Comparison of ENCODE assay signal across 8 cellular contexts in genomic region chr14:49896272-49896671, GRCh38. TPM values are rescaled to one million over a fixed set of nuclear protein-coding genes. Genes with fewer than 3 reads are reported as not detected.
A peak's percentile ranks its signal among the peaks of the same experiment; 100 is the strongest.
DNase-seq lines count a peak whose midpoint lies in the region; ATAC-seq and TF ChIP-seq lines count a peak whose summit lies in the region.
"Not testable (repeated sequence)": the region's sequence is repeated elsewhere in the genome, so short reads cannot be mapped to it uniquely, and the experiment has no call there.

No MANE protein-coding gene starts in this region.

- H3K36me3 Mint-ChIP-seq in activated naive CD4-positive, alpha-beta T cell treated with anti-CD3 and anti-CD28 coated beads for 36 hours (ENCODE audit: low read depth) = peaks cover 51% of the 10 kb centered on the region

- H3K9me3 Mint-ChIP-seq in activated naive CD4-positive, alpha-beta T cell treated with anti-CD3 and anti-CD28 coated beads for 36 hours; stimulated activated naive CD8-positive, alpha-beta T cell treated with anti-CD3 and anti-CD28 coated beads, Interleukin-15, amount 100 ng/mL, for 72 hours: not testable (repeated sequence)

- not testable (repeated sequence) for ATAC-seq in stimulated activated naive CD8-positive, alpha-beta T cell treated with anti-CD3 and anti-CD28 coated beads, Interleukin-15, amount 100 ng/mL, for 72 hours

- not testable (repeated sequence) for TF ChIP-seq CTCF in AG10803 (conservative IDR thresholded peaks at IDR 0.05; ENCODE audit: low read length); Peyer's patch (IDR thresholded peaks at IDR 0.05); neural cell (IDR thresholded peaks at IDR 0.05; ENCODE audit: poor library complexity, severe bottlenecking)

- H3K79me2 ChIP-seq in neural cell (replicated peaks; ENCODE audit: insufficient read depth, low read length) = peaks cover 37% of the 10 kb centered on the region

- peaks cover 38% of the 10 kb centered on the region for H3K4me1 Mint-ChIP-seq in activated naive CD4-positive, alpha-beta T cell treated with anti-CD3 and anti-CD28 coated beads for 36 hours (ENCODE audit: low read depth)
- H3K4me1 Mint-ChIP-seq in stimulated activated naive CD8-positive, alpha-beta T cell treated with anti-CD3 and anti-CD28 coated beads, Interleukin-15, amount 100 ng/mL, for 72 hours = peaks cover 33% of the 10 kb centered on the region

- peak overlapping the region; percentile 53 to 100 (median 86) for H3K27ac ChIP-seq in Peyer's patch
- H3K27ac ChIP-seq in duodenal mucosa (ENCODE audit: low read depth, low read length); iPS-18a (ENCODE audit: low read length); neural cell (ENCODE audit: low read length): not testable (repeated sequence)

- in situ Hi-C loops in HAP-1 (cut with MboI; ENCODE audit: low sequenced_read_pairs) = loop anchor here (25.0 kb wide), 1 partner anchor 641 kb away; the partner anchor contains the start of gene MAP4K5

- intact Hi-C loops in activated naive CD4-positive, alpha-beta T cell treated with anti-CD3 and anti-CD28 coated beads for 36 hours (cut with micrococcal nuclease) = loop anchor here (1.0 to 10.0 kb wide), 3 partner anchors 626 to 1951 kb away; no protein-coding TSS in a partner anchor

- TF ChIP-seq EP300 in neural cell (conservative IDR thresholded peaks at IDR 0.05; ENCODE audit: poor library complexity, severe bottlenecking) = not testable (repeated sequence)

- not testable (repeated sequence) for TF ChIP-seq RAD21 in neural cell (conservative IDR thresholded peaks at IDR 0.05)

- H3K4me3 Mint-ChIP-seq in activated naive CD4-positive, alpha-beta T cell treated with anti-CD3 and anti-CD28 coated beads for 36 hours = peak overlapping the region; percentile 100
- peak overlapping the region; percentile 91 to 98 for H3K4me3 Mint-ChIP-seq in stimulated activated naive CD8-positive, alpha-beta T cell treated with anti-CD3 and anti-CD28 coated beads, Interleukin-15, amount 100 ng/mL, for 72 hours

- H4K20me1 ChIP-seq in neural cell (ENCODE audit: insufficient read depth) = not testable (repeated sequence)

- DNase-seq in AG10803 (ENCODE audit: low read depth); HAP-1 (ENCODE audit: low spot score in 2 of 2); Peyer's patch; activated naive CD4-positive, alpha-beta T cell treated with anti-CD3 and anti-CD28 coated beads for 36 hours; stimulated activated naive CD8-positive, alpha-beta T cell treated with anti-CD3 and anti-CD28 coated beads, Interleukin-15, amount 100 ng/mL, for 72 hours: not testable (repeated sequence)

- CTCF ChIA-PET in activated naive CD4-positive, alpha-beta T cell treated with anti-CD3 and anti-CD28 coated beads for 36 hours (lab: Charles Lee) = interaction anchor here (0.6 to 1.8 kb wide), 10 partner anchors 26 to 208 kb away, joined by 3 to 12 read pairs (median 4); no protein-coding TSS in a partner anchor

- not testable (repeated sequence) for H2AFZ ChIP-seq in neural cell (ENCODE audit: low read depth, low read length)

- peak overlapping the region; percentile 100 for H3K27ac Mint-ChIP-seq in activated naive CD4-positive, alpha-beta T cell treated with anti-CD3 and anti-CD28 coated beads for 36 hours
- H3K27ac Mint-ChIP-seq in stimulated activated naive CD8-positive, alpha-beta T cell treated with anti-CD3 and anti-CD28 coated beads, Interleukin-15, amount 100 ng/mL, for 72 hours = peak overlapping the region; percentile 99

- TF ChIP-seq POLR2A in Peyer's patch (IDR thresholded peaks at IDR 0.05) = not testable (repeated sequence)

- peak overlapping the region; percentile 89 for H3K4me3 ChIP-seq in AG10803 (ENCODE audit: low read length)
- peak overlapping the region; percentile 70 for H3K4me3 ChIP-seq in HAP-1
- peak overlapping the region; percentile 95 to 99 (median 98) for H3K4me3 ChIP-seq in Peyer's patch
- H3K4me3 ChIP-seq in duodenal mucosa (ENCODE audit: low read depth in 1 of 2, low read length in 2 of 2) = peak overlapping the region; percentile 66 to 97
- peak overlapping the region; percentile 30 for H3K4me3 ChIP-seq in iPS-18a (ENCODE audit: low read length)
- H3K4me3 ChIP-seq in neural cell (ENCODE audit: low read length) = peak overlapping the region; percentile 97

- peak overlapping the region; percentile 44 for H3K4me2 ChIP-seq in neural cell (ENCODE audit: low read length)

- H3K4me1 ChIP-seq in HAP-1 = peaks cover 28% of the 10 kb centered on the region
- peaks cover 0 to 33% (median 6%) of the 10 kb centered on the region in 4 donors for H3K4me1 ChIP-seq in Peyer's patch
- peaks cover 21 to 28% of the 10 kb centered on the region in 2 donors for H3K4me1 ChIP-seq in duodenal mucosa (ENCODE audit: control insufficient read depth in 1 of 2, insufficient read depth in 2 of 2, low read length in 2 of 2)
- peaks cover 16% of the 10 kb centered on the region for H3K4me1 ChIP-seq in iPS-18a (ENCODE audit: control insufficient read depth, low read depth, low read length)

- not testable (repeated sequence) for H3K27me3 Mint-ChIP-seq in activated naive CD4-positive, alpha-beta T cell treated with anti-CD3 and anti-CD28 coated beads for 36 hours (ENCODE audit: low read depth); stimulated activated naive CD8-positive, alpha-beta T cell treated with anti-CD3 and anti-CD28 coated beads, Interleukin-15, amount 100 ng/mL, for 72 hours

- not testable (repeated sequence) for H3K9me2 ChIP-seq in neural cell (ENCODE audit: insufficient read depth, low read length)

- not testable (repeated sequence) for H3F3A ChIP-seq in neural cell (ENCODE audit: insufficient read depth, low read length, poor library complexity, severe bottlenecking)

- not testable (repeated sequence) for H3K9me3 ChIP-seq in HAP-1; Peyer's patch; duodenal mucosa (ENCODE audit: control insufficient read depth in 1 of 2, low read length in 2 of 2); iPS-18a (ENCODE audit: control insufficient read depth, low read depth, low read length); neural cell (ENCODE audit: low read length)

- peaks cover 25% of the 10 kb centered on the region for H3K36me3 ChIP-seq in HAP-1 (replicated peaks)
- H3K36me3 ChIP-seq in Peyer's patch = peaks cover 0 to 14% (median 0%) of the 10 kb centered on the region in 3 donors
- H3K36me3 ChIP-seq in duodenal mucosa (ENCODE audit: control insufficient read depth in 1 of 2, insufficient read depth in 2 of 2, low read length in 2 of 2) = peaks cover 8 to 11% of the 10 kb centered on the region in 2 donors
- peaks cover 16% of the 10 kb centered on the region for H3K36me3 ChIP-seq in iPS-18a (ENCODE audit: control insufficient read depth, low read depth, low read length)
- H3K36me3 ChIP-seq in neural cell (ENCODE audit: insufficient read depth, low read length) = not testable (repeated sequence)

- H3K9ac ChIP-seq in duodenal mucosa (ENCODE audit: low read depth in 1 of 2, low read length in 2 of 2) = peak overlapping the region; percentile 28 to 91
- not testable (repeated sequence) for H3K9ac ChIP-seq in iPS-18a (ENCODE audit: low read length); neural cell (ENCODE audit: low read length)

- not testable (repeated sequence) for H3K27me3 ChIP-seq in HAP-1 (ENCODE audit: low read depth); Peyer's patch; duodenal mucosa (ENCODE audit: control insufficient read depth in 1 of 2, insufficient read depth in 2 of 2, low read length in 2 of 2); iPS-18a (ENCODE audit: control insufficient read depth, insufficient read depth, low read length); neural cell (ENCODE audit: insufficient read depth, low read depth, low read length)

RNA-seq across cellular contexts. Expression of gene ARF6, which starts 3.4 kb away (rescaled TPM):
- total RNA-seq in Peyer's patch = 10 to 100 TPM; 47.0 to 92.5 (median 68.5) TPM
- total RNA-seq in activated naive CD4-positive, alpha-beta T cell treated with anti-CD3 and anti-CD28 coated beads for 36 hours = 100 to 1,000 TPM; 128 to 129 TPM
- 23.0 and 24.1 TPM in 2 replicates for polyA plus RNA-seq in neural cell
- 48.7 and 49.7 TPM in 2 replicates for polyA minus RNA-seq in neural cell

RNA-seq across cellular contexts. Expression of gene NEMF, which starts 43.7 kb away (rescaled TPM):
- total RNA-seq in Peyer's patch = 100 to 1,000 TPM; 114 to 413 (median 145) TPM
- total RNA-seq in activated naive CD4-positive, alpha-beta T cell treated with anti-CD3 and anti-CD28 coated beads for 36 hours = 10 to 100 TPM; 45.5 to 47.0 TPM
- polyA plus RNA-seq in neural cell = 91.0 and 113 TPM in 2 replicates
- polyA minus RNA-seq in neural cell = 154 and 193 TPM in 2 replicates

Comparison
In these comparisons a context has a peak if more than half of its experiments do, and no peak if none do; other contexts are left out.
1. H3K4me3 ChIP-seq: peak in every context shown above with its lines; median percentile 98 in Peyer's patch; 97 in neural cell; 89 in AG10803; 82 in duodenal mucosa; 70 in HAP-1; 30 in iPS-18a.